In genomic region chr17:27892542-27892865, GRCh38 we compare ENCODE assay signal across 8 cellular contexts. TPM values are rescaled to one million over a fixed set of nuclear protein-coding genes. Genes with fewer than 3 reads are reported as not detected.
DNase-seq lines count a peak whose midpoint lies in the region; ATAC-seq and TF ChIP-seq lines count a peak whose summit lies in the region.

No MANE protein-coding gene starts in this region.

- no peak for ATAC-seq in SK-N-SH treated with all-trans-retinoic acid at 6 μM for 48 hours
- no peak for ATAC-seq in left lung
- no peak for ATAC-seq in HG03342 (IDR thresholded peaks at IDR 0.05; ENCODE audit: unreplicated experiment)
- ATAC-seq in GM19455 (IDR thresholded peaks at IDR 0.05; ENCODE audit: unreplicated experiment): no peak

- TF ChIP-seq POLR2A in adrenal gland (IDR thresholded peaks at IDR 0.05): no peak

- H3F3A ChIP-seq in SK-N-SH (replicated peaks; ENCODE audit: insufficient read depth): no peaks in the 10 kb centered on the region

- H3K9me3 ChIP-seq in SK-N-SH (no peaks in the 10 kb centered on the region), adrenal gland (replicated peaks in 1 of 3) (no peaks in the 10 kb centered on the region), left lung (no peaks in the 10 kb centered on the region), subcutaneous abdominal adipose tissue (ENCODE audit: control insufficient read depth in 5 of 5, low read length in 5 of 5) (no peaks in the 10 kb centered on the region)

- H3K4me3 ChIP-seq in SK-N-SH (ENCODE audit: low read depth in 2 of 2, low read length in 1 of 2) (peak overlapping the region; percentile 63 to 70), adrenal gland (peak overlapping the region in 3 of 4 donors; percentile 52 to 92 (median 86)), left lung (peak overlapping the region; percentile 72 to 73), subcutaneous abdominal adipose tissue (ENCODE audit: low read depth in 1 of 5, low read length in 5 of 5) (peak overlapping the region; percentile 66 to 85 (median 75))

- peak overlapping the region; percentile 41 to 77; a peak in 2 of 4 replicates for H3K27ac ChIP-seq in SK-N-SH (ENCODE audit: low read depth in 2 of 2, low read length in 1 of 2)
- peak overlapping the region; percentile 71 to 97 (median 95) for H3K27ac ChIP-seq in adrenal gland
- H3K27ac ChIP-seq in left lung: peak overlapping the region; percentile 86 to 88
- peak overlapping the region; percentile 74 for H3K27ac ChIP-seq in subcutaneous abdominal adipose tissue (ENCODE audit: low read depth, low read length)

- TF ChIP-seq CTCF in SK-N-SH (IDR thresholded peaks at IDR 0.05) (no peak), adrenal gland (IDR thresholded peaks at IDR 0.05) (no peak), left lung (IDR thresholded peaks at IDR 0.05) (no peak)

- POLR2A ChIA-PET in SK-N-SH (lab: Yijun Ruan, JAX): interaction anchor here (0.6 to 0.8 kb wide), 2 partner anchors 18 to 87 kb away, joined by 3 read pairs; no protein-coding TSS in a partner anchor

- H3K79me2 ChIP-seq in SK-N-SH (ENCODE audit: insufficient read depth): no peaks in the 10 kb centered on the region

- 55% methylated on average over 3 of the region's 3 CpGs for WGBS in SK-N-SH (ENCODE audit: low lambda C conversion rate)
- WGBS in adrenal gland, 4 donors: 10 to 22% (median 16%) methylated on average over 3 of the region's 3 CpGs

- peak overlapping the region; percentile 86 for H3K4me2 ChIP-seq in SK-N-SH

- peaks cover 0 to 5% of the 10 kb centered on the region in 2 experiments; a peak in 2 of 4 replicates for H3K4me1 ChIP-seq in SK-N-SH (ENCODE audit: control insufficient read depth in 1 of 2, insufficient read depth in 2 of 2, low read depth in 1 of 2, low read length in 1 of 2)
- peaks cover 24 to 46% of the 10 kb centered on the region in 2 donors for H3K4me1 ChIP-seq in adrenal gland (replicated peaks in 1 of 2)
- peaks cover 3 to 24% of the 10 kb centered on the region in 2 donors for H3K4me1 ChIP-seq in left lung
- H3K4me1 ChIP-seq in subcutaneous abdominal adipose tissue (ENCODE audit: control insufficient read depth in 5 of 5, insufficient read depth in 5 of 5, low read length in 5 of 5): peaks cover 0 to 29% (median 20%) of the 10 kb centered on the region in 5 donors

- peak overlapping the region; percentile 82; the same call in 1 of the 2 replicates for H2AFZ ChIP-seq in SK-N-SH (ENCODE audit: low read depth)

- DNase-seq in SK-N-SH (no peak), adrenal gland (no peak), left lung (no peak), SKM-1 (lab: John Stamatoyannopoulos, UW; ENCODE audit: unreplicated experiment) (no peak)

- no peak for TF ChIP-seq RAD21 in SK-N-SH (IDR thresholded peaks at IDR 0.05; ENCODE audit: low read length)

- H4K20me1 ChIP-seq in SK-N-SH (ENCODE audit: insufficient read depth): no peaks in the 10 kb centered on the region

- intact Hi-C loops in adrenal gland (cut with DNase I) (loop anchor here (5.0 to 10.0 kb wide), 3 partner anchors 152 to 362 kb away; partner anchors contain the start of gene NLK (in 1 of the 2)), left lung (cut with DNase I) (no loop called here)

- TF ChIP-seq EP300 in SK-N-SH (IDR thresholded peaks at IDR 0.05; ENCODE audit: borderline replicate concordance in 1 of 2, low read depth in 1 of 2, low read length in 1 of 2): no peak

- CTCF ChIA-PET in SK-N-SH (lab: Yijun Ruan, JAX): interaction anchor here (0.6 to 7.2 kb wide), 29 partner anchors 10 to 442 kb away, joined by 3 to 89 read pairs (median 4); partner anchors contain the start of genes IFT20, NLK and TNFAIP1

- no peaks in the 10 kb centered on the region for H3K27me3 ChIP-seq in SK-N-SH (ENCODE audit: insufficient read depth)
- H3K27me3 ChIP-seq in adrenal gland: no peaks in the 10 kb centered on the region
- no peaks in the 10 kb centered on the region for H3K27me3 ChIP-seq in left lung
- H3K27me3 ChIP-seq in subcutaneous abdominal adipose tissue (ENCODE audit: control insufficient read depth in 5 of 5, insufficient read depth in 4 of 5, low read length in 5 of 5): no peaks in the 10 kb centered on the region

- H3K9me2 ChIP-seq in SK-N-SH: no peaks in the 10 kb centered on the region

- H3K36me3 ChIP-seq in SK-N-SH (replicated peaks in 1 of 2; ENCODE audit: control insufficient read depth in 1 of 2, insufficient read depth in 2 of 2, low read length in 1 of 2) (no peaks in the 10 kb centered on the region), adrenal gland (replicated peaks in 1 of 2) (no peaks in the 10 kb centered on the region), left lung (no peaks in the 10 kb centered on the region), subcutaneous abdominal adipose tissue (ENCODE audit: control insufficient read depth in 5 of 5, insufficient read depth in 5 of 5, low read length in 5 of 5) (no peaks in the 10 kb centered on the region)

- H3K9ac ChIP-seq in SK-N-SH (peak overlapping the region; percentile 82), subcutaneous abdominal adipose tissue (ENCODE audit: low read length in 5 of 5) (peak overlapping the region; percentile 59 to 84 (median 83))

TF ChIP-seq in SK-N-SH, 30 proteins besides CTCF, POLR2A, EP300 and RAD21:
- TF ChIP-seq YY1 (IDR thresholded peaks at IDR 0.05; ENCODE audit: low read depth): no peak
- no peak for TF ChIP-seq MEF2A (IDR thresholded peaks at IDR 0.05; ENCODE audit: borderline replicate concordance, low read depth)
- TF ChIP-seq FOSL2 (IDR thresholded peaks at IDR 0.05; ENCODE audit: borderline replicate concordance, low read depth): no peak
- no peak for TF ChIP-seq POLR2AphosphoS5 (IDR thresholded peaks at IDR 0.05; ENCODE audit: low read depth, low read length)
- TF ChIP-seq GATA2 (CRISPR knock-in tag; IDR thresholded peaks at IDR 0.05): no peak
- TF ChIP-seq, protein P1, sequence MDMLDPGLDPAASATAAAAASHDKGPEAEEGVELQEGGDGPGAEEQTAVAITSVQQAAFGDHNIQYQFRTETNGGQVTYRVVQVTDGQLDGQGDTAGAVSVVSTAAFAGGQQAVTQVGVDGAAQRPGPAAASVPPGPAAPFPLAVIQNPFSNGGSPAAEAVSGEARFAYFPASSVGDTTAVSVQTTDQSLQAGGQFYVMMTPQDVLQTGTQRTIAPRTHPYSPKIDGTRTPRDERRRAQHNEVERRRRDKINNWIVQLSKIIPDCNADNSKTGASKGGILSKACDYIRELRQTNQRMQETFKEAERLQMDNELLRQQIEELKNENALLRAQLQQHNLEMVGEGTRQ (IDR thresholded peaks at IDR 0.05; ENCODE audit: borderline replicate concordance, low read depth, low read length): no peak
- no peak for TF ChIP-seq FOXM1 (IDR thresholded peaks at IDR 0.05; ENCODE audit: low read depth)
- TF ChIP-seq MAX (IDR thresholded peaks at IDR 0.05; ENCODE audit: low read depth): no peak
- TF ChIP-seq RFX5 (IDR thresholded peaks at IDR 0.05; ENCODE audit: low read length): no peak
TF ChIP-seq in SK-N-SH: peak in this region for 0.

TF ChIP-seq in SK-N-SH treated with all-trans-retinoic acid at 6 μM for 48 hours, 23 proteins besides CTCF, POLR2A, EP300 and RAD21:
- TF ChIP-seq SNAI2 (CRISPR knock-in tag; IDR thresholded peaks at IDR 0.05) (no peak), RARB (CRISPR knock-in tag; IDR thresholded peaks at IDR 0.05) (no peak), TOX (CRISPR knock-in tag; IDR thresholded peaks at IDR 0.05; ENCODE audit: borderline replicate concordance) (no peak), ZFP3 (CRISPR knock-in tag; IDR thresholded peaks at IDR 0.05) (no peak), ARNTL (CRISPR knock-in tag; IDR thresholded peaks at IDR 0.05; ENCODE audit: borderline replicate concordance, low read depth) (no peak)

RNA-seq across cellular contexts. Expression of gene LYRM9, which starts 0.7 kb away (rescaled TPM):
- 4.6 and 5.7 TPM in 2 replicates for polyA plus RNA-seq in SK-N-SH (2012; rRNA removed)
- polyA plus RNA-seq in SK-N-SH (2012; cell fraction: cytosol; rRNA removed): 4.3 and 4.9 TPM in 2 replicates
- polyA plus RNA-seq in SK-N-SH (2012; cell fraction: nucleus; rRNA removed): 14.7 and 22.4 TPM in 2 replicates
- total RNA-seq in adrenal gland: 100 to 1,000 TPM in 2 of 8 donors, 10 to 100 TPM in 6; 24.8 to 116 (median 40.6) TPM
- polyA plus RNA-seq in adrenal gland: 10 to 100 TPM; 18.7 to 38.6 (median 36.7) TPM
- 1 to 10 TPM; 5.1 to 6.2 TPM for total RNA-seq in left lung

Comparison
In these comparisons a context has a peak if more than half of its experiments do, and no peak if none do; other contexts are left out.
1. intact Hi-C loops: an anchor here in adrenal gland (5.0 to 10.0 kb wide); none called in left lung.